ENCODE assay signal across 8 cellular contexts in genomic region chr14:73949752-73950734, GRCh38. TPM values are rescaled to one million over a fixed set of nuclear protein-coding genes. Genes with fewer than 3 reads are reported as not detected.
DNase-seq lines count a peak whose midpoint lies in the region; ATAC-seq, FAIRE-seq and TF ChIP-seq lines count a peak whose summit lies in the region.

TSS of gene COQ6 (plus strand) at chr14:73950302. CDS start at chr14:73950333, 31 bp downstream.
TSS of gene FAM161B (minus strand) at chr14:73950094. CDS start at chr14:73950026, 68 bp downstream.

- H3K4me3 ChIP-seq in prostate gland, result peak within 1 kb of the TSS; percentile 61 to 83

- ATAC-seq in HG02852 (IDR thresholded peaks at IDR 0.05; ENCODE audit: unreplicated experiment) (peak; percentile 87), left ventricle myocardium superior (peak; percentile 98)

- peak within 1 kb of the TSS; percentile 81 to 82 for H3K27ac ChIP-seq in prostate gland

- no peaks in the 10 kb centered on the region for H3K27me3 ChIP-seq in prostate gland (replicated peaks; ENCODE audit: insufficient read depth)

- peaks cover 0 to 1% of the 10 kb centered on the region in 2 donors for H3K36me3 ChIP-seq in prostate gland

- under 1% methylated on average over 50 of the region's 70 CpGs for WGBS in prostate gland

- peak in 3 of 4 experiments; percentile 5 to 27 (median 15) for TF ChIP-seq CTCF in prostate gland (IDR thresholded peaks at IDR 0.05)

- FAIRE-seq in GM12892 (lab: Jason Lieb, UNC), result peak; percentile 93
- peak; percentile 99 for FAIRE-seq in urothelium cell line (lab: Jason Lieb, UNC)

- intact Hi-C loops in left ventricle myocardium superior (cut with micrococcal nuclease) (no loop called here), prostate gland (cut with DNase I) (loop anchor here (10.0 kb wide), 1 partner anchor 225 kb away; no protein-coding TSS in a partner anchor)

- peaks cover 12% of the 10 kb centered on the region for H3K4me1 ChIP-seq in prostate gland (replicated peaks)

- peak; percentile 92 for TF ChIP-seq POLR2A in GM12892 (IDR thresholded peaks at IDR 0.05; ENCODE audit: low read depth, low read length)
- TF ChIP-seq POLR2A in prostate gland (IDR thresholded peaks at IDR 0.05), result peak; percentile 54

- H3K9me3 ChIP-seq in prostate gland, result no peaks in the 10 kb centered on the region

- DNase-seq in GM12892 (ENCODE audit: insufficient read length) (peak; percentile 79), NCI-H146 (lab: John Stamatoyannopoulos, UW) (peak; percentile 96), T-helper 1 cell (peak; percentile 83 to 95 (median 90)), amygdala (lab: John Stamatoyannopoulos, UW) (peak; percentile 64 to 97 (median 92)), left ventricle myocardium superior (peak; percentile 95), prostate gland (ENCODE audit: low spot score) (peak; percentile 94), urothelium cell line (ENCODE audit: low spot score) (peak; percentile 100)

RNA-seq across cellular contexts. Expression of gene COQ6, which starts in this region (rescaled TPM):
- polyA plus RNA-seq in GM12892 (2012; ENCODE audit: missing spikeins), result 13.5 TPM
- total RNA-seq in left ventricle myocardium superior, result 50.7 TPM
- 10 to 100 TPM; 26.1 to 59.9 TPM for total RNA-seq in prostate gland

RNA-seq across cellular contexts. Expression of gene FAM161B, which starts in this region (rescaled TPM):
- polyA plus RNA-seq in GM12892 (2012; ENCODE audit: missing spikeins), result 0.72 TPM
- total RNA-seq in left ventricle myocardium superior, result 3.8 TPM
- total RNA-seq in prostate gland, result 10 to 100 TPM in 1 of 2 donors, 1 to 10 TPM in 1; 9.3 to 13.8 TPM

Comparison
In these comparisons a context has a peak if more than half of its experiments do, and no peak if none do; other contexts are left out.
1. Peak in every context shown above with its lines: DNase-seq, ATAC-seq, H3K4me3 ChIP-seq and H3K27ac ChIP-seq.